In genomic region chr3:143170043-143170442, GRCh38 we compare ENCODE assay signal across 13 cellular contexts. TPM values are rescaled to one million over a fixed set of nuclear protein-coding genes. Genes with fewer than 3 reads are reported as not detected.
A peak's percentile ranks its signal among the peaks of the same experiment; 100 is the strongest.
DNase-seq lines count a peak whose midpoint lies in the region; ATAC-seq, FAIRE-seq and TF ChIP-seq lines count a peak whose summit lies in the region.
"Had no signal": no experiment of that assay in that cellular context is flagged by ENCODE, and none has a peak within 500 bp of the region (broad histone marks: within the 10 kb centered on the region; RNA-seq: fewer than 3 reads in every experiment).

No MANE protein-coding gene starts in this region.

- H4K20me1 ChIP-seq in SU-DHL-6 (ENCODE audit: low read depth, low read length) = no peaks in the 10 kb centered on the region
- H4K20me1 ChIP-seq in smooth muscle cell (ENCODE audit: low read depth) = no peaks in the 10 kb centered on the region
- H4K20me1 ChIP-seq in H9 (ENCODE audit: control insufficient read depth, insufficient read depth, insufficient read length) = no peaks in the 10 kb centered on the region

- no peak overlapping the region for H3K4ac ChIP-seq in H9 (ENCODE audit: low read depth, low read length)

- H2AFZ ChIP-seq in SU-DHL-6 (ENCODE audit: low read depth, low read length, severe bottlenecking) (no peak overlapping the region), smooth muscle cell (ENCODE audit: low read depth) (peak overlapping the region; percentile 17), H9 (ENCODE audit: low read length) (no peak overlapping the region)

- DNase-seq in activated CD8-positive, alpha-beta memory T cell treated with anti-CD3 and anti-CD28 coated beads, Interleukin-2, amount 10 ng/mL, durations not matched to agents 7 days and 5 days = no peak
- no peak for DNase-seq in activated CD8-positive, alpha-beta memory T cell treated with anti-CD3 and anti-CD28 coated beads for 24 hours
- DNase-seq in chondrocyte (ENCODE audit: low spot score) (no peak), smooth muscle cell (lab: John Stamatoyannopoulos, UW; ENCODE audit: unreplicated experiment) (no peak), H9 (no peak), SHP77 (lab: John Stamatoyannopoulos, UW) (no peak), GM12892 (ENCODE audit: insufficient read length) (no peak)
- DNase-seq: DMS 273 treated with DMSO at 0.1 percent for 48 hours; occipital lobe; stimulated activated CD8-positive, alpha-beta memory T cell treated with anti-CD3 and anti-CD28 coated beads, Interleukin-4, amount 100 ng/mL, for 48 hours; uterus had no signal

- CTCF ChIA-PET in activated CD8-positive, alpha-beta memory T cell treated with anti-CD3 and anti-CD28 coated beads, Interleukin-2, amount 10 ng/mL, durations not matched to agents 7 days and 5 days (lab: Charles Lee) = interaction anchor here (2.2 to 4.2 kb wide), 2 partner anchors 49 to 504 kb away, joined by 7 to 22 read pairs; partner anchors contain the start of gene CHST2

- peak overlapping the region; percentile 37 for H3K4me2 ChIP-seq in SU-DHL-6 (ENCODE audit: low read depth, low read length, poor library complexity, severe bottlenecking)
- H3K4me2 ChIP-seq in smooth muscle cell = peak overlapping the region; percentile 79
- no peak overlapping the region for H3K4me2 ChIP-seq in H9 (ENCODE audit: insufficient read depth, insufficient read length, low read length)
- H3K4me2 ChIP-seq: KMS-11 had no signal

- H2BK12ac ChIP-seq in H9 (ENCODE audit: insufficient read length, low read depth, low read length) = no peak overlapping the region

- H3K4me1 ChIP-seq in smooth muscle cell (ENCODE audit: low read depth) (peaks cover 4% of the 10 kb centered on the region), H9 (ENCODE audit: insufficient read depth, low read length) (no peaks in the 10 kb centered on the region)
- H3K4me1 ChIP-seq: uterus had no signal

- H3K36me3 Mint-ChIP-seq in activated CD8-positive, alpha-beta memory T cell treated with anti-CD3 and anti-CD28 coated beads, Interleukin-2, amount 10 ng/mL, durations not matched to agents 7 days and 5 days = peaks cover 17% of the 10 kb centered on the region
- H3K36me3 Mint-ChIP-seq in chondrocyte (ENCODE audit: low read depth) (peaks cover 5% of the 10 kb centered on the region), H9 (ENCODE audit: insufficient read depth in 1 of 3, low read depth in 3 of 3) (peaks cover 4 to 10% (median 7%) of the 10 kb centered on the region in 3 experiments; a peak in 5 of 7 replicates)

- H2BK15ac ChIP-seq in H9 (ENCODE audit: low read depth, low read length) = no peak overlapping the region

- H4K5ac ChIP-seq in H9 (ENCODE audit: insufficient read length, low read depth, low read length) = no peak overlapping the region

- H3K9me3 ChIP-seq in SU-DHL-6 (ENCODE audit: insufficient read depth, low read length) (no peaks in the 10 kb centered on the region), smooth muscle cell (replicated peaks; ENCODE audit: low read depth) (no peaks in the 10 kb centered on the region), H9 (ENCODE audit: control insufficient read depth, low read depth, low read length) (no peaks in the 10 kb centered on the region)
- H3K9me3 ChIP-seq: uterus had no signal

- H4K8ac ChIP-seq in H9 (replicated peaks; ENCODE audit: insufficient read length, low read depth, low read length) = no peak overlapping the region

- no peak overlapping the region for H2BK120ac ChIP-seq in H9 (ENCODE audit: low read depth, low read length, poor library complexity, severe bottlenecking)

- no peak for FAIRE-seq in GM12892 (lab: Jason Lieb, UNC)

- no peak overlapping the region for H3K56ac ChIP-seq in H9 (ENCODE audit: insufficient read length, low read depth, low read length)

- H2AK5ac ChIP-seq in H9 (ENCODE audit: insufficient read length, low read length) = no peak overlapping the region

- H3K23me2 ChIP-seq in H9 (ENCODE audit: insufficient read length, low read depth, low read length, poor library complexity, severe bottlenecking) = no peaks in the 10 kb centered on the region

- TF ChIP-seq CTCF in SU-DHL-6 (IDR thresholded peaks at IDR 0.05; ENCODE audit: insufficient read depth, low read length, poor library complexity, severe bottlenecking) = no peak
- TF ChIP-seq CTCF in chondrocyte (IDR thresholded peaks at IDR 0.05) = no peak
- no peak for TF ChIP-seq CTCF in smooth muscle cell (IDR thresholded peaks at IDR 0.05; ENCODE audit: borderline replicate concordance, insufficient read depth, poor library complexity, severe bottlenecking)
- no peak for TF ChIP-seq CTCF in H9 (conservative IDR thresholded peaks at IDR 0.05)

- H3K27me3 Mint-ChIP-seq in activated CD8-positive, alpha-beta memory T cell treated with anti-CD3 and anti-CD28 coated beads, Interleukin-2, amount 10 ng/mL, durations not matched to agents 7 days and 5 days = no peaks in the 10 kb centered on the region
- H3K27me3 Mint-ChIP-seq in chondrocyte (ENCODE audit: low read depth) = no peaks in the 10 kb centered on the region
- H3K27me3 Mint-ChIP-seq in H9 (ENCODE audit: low read depth) = no peaks in the 10 kb centered on the region; the same call in 1 of the 2 replicates

- H3K27ac ChIP-seq in SU-DHL-6 (ENCODE audit: low read depth, low read length) (no peak overlapping the region), smooth muscle cell (ENCODE audit: low read depth) (peak overlapping the region; percentile 76), H9 (ENCODE audit: insufficient read length, low read depth, low read length) (no peak overlapping the region)
- H3K27ac ChIP-seq: KMS-11 had no signal

- H3K23ac ChIP-seq in H9 (ENCODE audit: insufficient read length, low read depth, low read length) = no peak overlapping the region

- H3K9me3 Mint-ChIP-seq in activated CD8-positive, alpha-beta memory T cell treated with anti-CD3 and anti-CD28 coated beads, Interleukin-2, amount 10 ng/mL, durations not matched to agents 7 days and 5 days (ENCODE audit: low read depth) = peaks cover 14% of the 10 kb centered on the region
- H3K9me3 Mint-ChIP-seq in chondrocyte (ENCODE audit: low read depth) (peaks cover 10% of the 10 kb centered on the region), H9 (peaks cover 11 to 13% of the 10 kb centered on the region in 2 experiments)

- H3K27me3 ChIP-seq in SU-DHL-6 (ENCODE audit: low read length) (no peaks in the 10 kb centered on the region), smooth muscle cell (ENCODE audit: low read depth) (no peaks in the 10 kb centered on the region), H9 (ENCODE audit: insufficient read depth, low read length) (no peaks in the 10 kb centered on the region)
- H3K27me3 ChIP-seq: uterus had no signal

- no peak overlapping the region for H3K4me3 Mint-ChIP-seq in activated CD8-positive, alpha-beta memory T cell treated with anti-CD3 and anti-CD28 coated beads, Interleukin-2, amount 10 ng/mL, durations not matched to agents 7 days and 5 days
- H3K4me3 Mint-ChIP-seq in chondrocyte (ENCODE audit: unreplicated experiment) (no peak overlapping the region), H9 (no peak overlapping the region)

- no peak for TF ChIP-seq POLR2A in GM12892 (IDR thresholded peaks at IDR 0.05; ENCODE audit: low read depth, low read length)

- H3K9ac ChIP-seq in SU-DHL-6 (ENCODE audit: low read length) = no peak overlapping the region
- no peak overlapping the region for H3K9ac ChIP-seq in smooth muscle cell (ENCODE audit: low read depth)
- H3K9ac ChIP-seq in H9 (ENCODE audit: extremely low read depth, insufficient read length, low read length) = no peak overlapping the region
- H3K9ac ChIP-seq: KMS-11 had no signal

- no peaks in the 10 kb centered on the region for H3K9me2 ChIP-seq in SU-DHL-6 (replicated peaks; ENCODE audit: insufficient read depth, low read length)

- WGBS in smooth muscle cell (ENCODE audit: low lambda C conversion rate) = 68% methylated on average over 6 of the region's 6 CpGs
- no CpG with 5 or more reads among the region's 6 CpGs for WGBS in H9 (ENCODE audit: extremely low coverage, insufficient read length, low lambda C conversion rate)

- H3K27ac Mint-ChIP-seq in activated CD8-positive, alpha-beta memory T cell treated with anti-CD3 and anti-CD28 coated beads, Interleukin-2, amount 10 ng/mL, durations not matched to agents 7 days and 5 days = peak overlapping the region; percentile 97
- peak overlapping the region; percentile 90 for H3K27ac Mint-ChIP-seq in chondrocyte (ENCODE audit: unreplicated experiment)
- H3K27ac Mint-ChIP-seq in H9 = no peak overlapping the region

- peaks cover 59% of the 10 kb centered on the region for H3K4me1 Mint-ChIP-seq in activated CD8-positive, alpha-beta memory T cell treated with anti-CD3 and anti-CD28 coated beads, Interleukin-2, amount 10 ng/mL, durations not matched to agents 7 days and 5 days
- peaks cover 49% of the 10 kb centered on the region for H3K4me1 Mint-ChIP-seq in chondrocyte (ENCODE audit: low read depth)
- H3K4me1 Mint-ChIP-seq in H9 = peaks cover 6 to 7% of the 10 kb centered on the region in 2 experiments

- H3K79me1 ChIP-seq in H9 (ENCODE audit: insufficient read depth, low read depth, low read length, poor library complexity, severe bottlenecking) = no peaks in the 10 kb centered on the region

- no peak overlapping the region for H3K4me3 ChIP-seq in SU-DHL-6 (ENCODE audit: insufficient read depth, low read length, poor library complexity, severe bottlenecking)
- no peak overlapping the region for H3K4me3 ChIP-seq in smooth muscle cell
- H3K4me3 ChIP-seq: uterus had no signal

- no peak overlapping the region for H3T11ph ChIP-seq in H9 (ENCODE audit: low read length)

- H3K36me3 ChIP-seq in SU-DHL-6 (ENCODE audit: low read length) = 0 out of 2 replicates have a peak, but pooled peaks cover 4% of the 10 kb centered on the region
- H3K36me3 ChIP-seq in smooth muscle cell (ENCODE audit: low read depth) = no peaks in the 10 kb centered on the region
- H3K36me3 ChIP-seq: uterus had no signal

- no peak overlapping the region for H3K18ac ChIP-seq in H9 (ENCODE audit: insufficient read length, low read depth, low read length)

- no peak overlapping the region for H2BK20ac ChIP-seq in H9 (ENCODE audit: low read depth, low read length, poor library complexity, severe bottlenecking)

- H3K79me2 ChIP-seq in SU-DHL-6 (ENCODE audit: insufficient read depth, low read length) = no peaks in the 10 kb centered on the region
- no peaks in the 10 kb centered on the region for H3K79me2 ChIP-seq in smooth muscle cell (ENCODE audit: low read depth)
- H3K79me2 ChIP-seq in H9 (ENCODE audit: insufficient read depth, low read length) = no peaks in the 10 kb centered on the region

- H3K14ac ChIP-seq in H9 (ENCODE audit: insufficient read depth, low read length) = no peak overlapping the region

- H4K91ac ChIP-seq in H9 (ENCODE audit: insufficient read length, low read depth, low read length) = no peak overlapping the region

- ATAC-seq in activated CD8-positive, alpha-beta memory T cell treated with anti-CD3 and anti-CD28 coated beads, Interleukin-2, amount 10 ng/mL, durations not matched to agents 7 days and 5 days = no peak

- H3F3A ChIP-seq in SU-DHL-6 (ENCODE audit: insufficient read depth) (no peaks in the 10 kb centered on the region), smooth muscle cell (ENCODE audit: low read depth) (peaks cover 25% of the 10 kb centered on the region)

- H2BK5ac ChIP-seq in H9 (ENCODE audit: insufficient read length, low read length) = no peak overlapping the region

RNA-seq across cellular contexts. Expression of gene CHST2, which starts 50.5 kb away (rescaled TPM):
- total RNA-seq in activated CD8-positive, alpha-beta memory T cell treated with anti-CD3 and anti-CD28 coated beads, Interleukin-2, amount 10 ng/mL, durations not matched to agents 7 days and 5 days = 10 to 100 TPM in 1 of 2 experiments, 1 to 10 TPM in 1; 2.9 to 16.3 TPM
- total RNA-seq in chondrocyte (8.7 to 23.1 TPM (median 23.1 TPM) in 3 replicates), smooth muscle cell (14.5 and 16.0 TPM in 2 replicates), H9 (2021) (5.8 and 6.3 TPM in 2 replicates)
- 10.4 and 12.6 TPM in 2 replicates for polyA plus RNA-seq in smooth muscle cell
- polyA plus RNA-seq in GM12892 (2012; ENCODE audit: missing spikeins) = 10.0 TPM

Comparison
In these comparisons a context has a peak if more than half of its experiments do, and no peak if none do; other contexts are left out.
1. H3K27ac Mint-ChIP-seq: peak in activated CD8-positive, alpha-beta memory T cell treated with anti-CD3 and anti-CD28 coated beads, Interleukin-2, amount 10 ng/mL, durations not matched to agents 7 days and 5 days (single experiment) and chondrocyte (single experiment); none in H9 (0 of 3).